Comparison of ENCODE assay signal across 1 cellular context in the genomic region with DNA sequence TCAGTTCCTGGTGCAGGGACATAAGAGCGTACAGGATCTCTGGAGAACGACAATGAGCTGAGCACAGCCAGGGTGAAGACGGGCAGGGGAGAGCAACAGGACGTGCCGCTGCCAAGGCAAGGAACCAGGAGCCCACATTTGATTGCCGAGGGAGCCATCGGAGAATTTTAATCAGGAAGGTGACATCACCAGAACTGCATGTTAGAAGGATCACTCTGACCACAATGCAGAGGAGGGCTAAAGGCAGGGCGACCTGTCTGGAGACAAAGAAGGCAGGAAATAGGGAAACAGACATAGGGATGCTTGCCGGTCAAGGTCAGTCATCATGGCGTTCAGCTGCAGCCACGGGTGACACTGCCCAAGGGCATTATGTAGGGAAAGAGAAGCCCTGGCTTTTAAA.
TF ChIP-seq lines count a peak whose summit lies in the region.

No MANE protein-coding gene starts in this region.

TF ChIP-seq in K562, 482 proteins besides CTCF, POLR2A, EP300 and RAD21 (continued from another document):
- TF ChIP-seq, protein P1, sequence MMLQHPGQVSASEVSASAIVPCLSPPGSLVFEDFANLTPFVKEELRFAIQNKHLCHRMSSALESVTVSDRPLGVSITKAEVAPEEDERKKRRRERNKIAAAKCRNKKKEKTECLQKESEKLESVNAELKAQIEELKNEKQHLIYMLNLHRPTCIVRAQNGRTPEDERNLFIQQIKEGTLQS (IDR thresholded peaks at IDR 0.05), result 0 out of 2 replicates have a peak, but pooled peaks have one; percentile 19
- TF ChIP-seq, protein P1 (CRISPR knock-in tag; conservative IDR thresholded peaks at IDR 0.05), result no peak
- TF ChIP-seq KLF6 (CRISPR knock-in tag; IDR thresholded peaks at IDR 0.05; ENCODE audit: borderline replicate concordance), result no peak
- TF ChIP-seq, protein P2, sequence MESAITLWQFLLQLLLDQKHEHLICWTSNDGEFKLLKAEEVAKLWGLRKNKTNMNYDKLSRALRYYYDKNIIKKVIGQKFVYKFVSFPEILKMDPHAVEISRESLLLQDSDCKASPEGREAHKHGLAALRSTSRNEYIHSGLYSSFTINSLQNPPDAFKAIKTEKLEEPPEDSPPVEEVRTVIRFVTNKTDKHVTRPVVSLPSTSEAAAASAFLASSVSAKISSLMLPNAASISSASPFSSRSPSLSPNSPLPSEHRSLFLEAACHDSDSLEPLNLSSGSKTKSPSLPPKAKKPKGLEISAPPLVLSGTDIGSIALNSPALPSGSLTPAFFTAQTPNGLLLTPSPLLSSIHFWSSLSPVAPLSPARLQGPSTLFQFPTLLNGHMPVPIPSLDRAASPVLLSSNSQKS (CRISPR knock-in tag; IDR thresholded peaks at IDR 0.05), result no peak
